In genomic region chr7:138663741-138664710, GRCh38 we compare ENCODE assay signal across 8 cellular contexts. TPM values are rescaled to one million over a fixed set of nuclear protein-coding genes. Genes with fewer than 3 reads are reported as not detected.
A peak's percentile ranks its signal among the peaks of the same experiment; 100 is the strongest.
DNase-seq lines count a peak whose midpoint lies in the region; ATAC-seq and TF ChIP-seq lines count a peak whose summit lies in the region.

No MANE protein-coding gene starts in this region.

- H3K27me3 ChIP-seq in kidney epithelial cell (ENCODE audit: control insufficient read depth, insufficient read depth, low read length): no peaks in the 10 kb centered on the region

- intact Hi-C loops in natural killer cell (cut with micrococcal nuclease): loop anchor here (10.0 kb wide), 1 partner anchor 59 kb away; no protein-coding TSS in a partner anchor

- no peak for TF ChIP-seq CTCF in natural killer cell (IDR thresholded peaks at IDR 0.05)
- no peak for TF ChIP-seq CTCF in astrocyte of the cerebellum (IDR thresholded peaks at IDR 0.05; ENCODE audit: low read depth, low read length, missing control alignments)
- TF ChIP-seq CTCF in kidney epithelial cell (IDR thresholded peaks at IDR 0.05; ENCODE audit: insufficient read depth, low read length, poor library complexity, severe bottlenecking): no peak

- ATAC-seq in natural killer cell (no peak), GM21723 (IDR thresholded peaks at IDR 0.05; ENCODE audit: unreplicated experiment) (no peak)
- ATAC-seq in natural killer cell treated with Interleukin-12 subunit alpha and Interleukin-12 subunit beta and Interleukin-15 and Interleukin-18, amount 100 ng/mL, for 72 hours: no peak
- no peak for ATAC-seq in stimulated activated naive CD8-positive, alpha-beta T cell treated with anti-CD3 and anti-CD28 coated beads, Interleukin-15, Interleukin-2, amounts not matched to agents 100 U/mL and 50 U/mL, for 24 hours

- H3K4me1 Mint-ChIP-seq in natural killer cell: peaks cover 0 to 11% of the 10 kb centered on the region in 2 donors
- H3K4me1 Mint-ChIP-seq in natural killer cell treated with Interleukin-12 subunit alpha and Interleukin-12 subunit beta and Interleukin-15 and Interleukin-18, amount 100 ng/mL, for 72 hours (ENCODE audit: low read depth in 2 of 2): peaks cover 2 to 10% of the 10 kb centered on the region in 2 donors

- H3K36me3 Mint-ChIP-seq in natural killer cell: no peaks in the 10 kb centered on the region
- H3K36me3 Mint-ChIP-seq in natural killer cell treated with Interleukin-12 subunit alpha and Interleukin-12 subunit beta and Interleukin-15 and Interleukin-18, amount 100 ng/mL, for 72 hours: no peaks in the 10 kb centered on the region

- H3K36me3 ChIP-seq in kidney epithelial cell (ENCODE audit: control insufficient read depth, insufficient read depth, low read length): no peaks in the 10 kb centered on the region

- no peak overlapping the region for H3K27ac Mint-ChIP-seq in natural killer cell
- no peak overlapping the region for H3K27ac Mint-ChIP-seq in natural killer cell treated with Interleukin-12 subunit alpha and Interleukin-12 subunit beta and Interleukin-15 and Interleukin-18, amount 100 ng/mL, for 72 hours

- H3K4me3 Mint-ChIP-seq in natural killer cell: peak overlapping the region; percentile 9
- no peak overlapping the region for H3K4me3 Mint-ChIP-seq in natural killer cell treated with Interleukin-12 subunit alpha and Interleukin-12 subunit beta and Interleukin-15 and Interleukin-18, amount 100 ng/mL, for 72 hours

- in situ Hi-C loops in astrocyte of the cerebellum (cut with HindIII; ENCODE audit: low sequenced_read_pairs): no loop called here

- H3K4me3 ChIP-seq in astrocyte of the cerebellum (ENCODE audit: low read depth, low read length) (peak overlapping the region; percentile 43), kidney epithelial cell (ENCODE audit: low read depth, low read length) (peak overlapping the region; percentile 46)

- DNase-seq in natural killer cell: no peak
- no peak for DNase-seq in natural killer cell treated with Interleukin-12 subunit alpha and Interleukin-12 subunit beta and Interleukin-15 and Interleukin-18, amount 100 ng/mL, for 72 hours (ENCODE audit: low spot score)
- DNase-seq in astrocyte of the cerebellum (ENCODE audit: low read depth): no peak
- peak; percentile 18 for DNase-seq in kidney epithelial cell (ENCODE audit: low read depth)
- DNase-seq in stimulated activated naive CD8-positive, alpha-beta T cell treated with anti-CD3 and anti-CD28 coated beads, Interleukin-15, Interleukin-2, amounts not matched to agents 100 U/mL and 50 U/mL, for 24 hours: peak; percentile 5
- no peak for DNase-seq in NCI-H1694 treated with DMSO at 0.1 percent for 48 hours (lab: John Stamatoyannopoulos, UW)
- DNase-seq in stimulated activated CD8-positive, alpha-beta memory T cell treated with anti-CD3 and anti-CD28 coated beads, Interleukin-4, amount 100 ng/mL, for 48 hours: no peak

- H3K27me3 Mint-ChIP-seq in natural killer cell (ENCODE audit: low read depth in 2 of 2): peaks cover 36 to 45% of the 10 kb centered on the region in 2 donors
- peaks cover 30 to 51% of the 10 kb centered on the region in 2 donors for H3K27me3 Mint-ChIP-seq in natural killer cell treated with Interleukin-12 subunit alpha and Interleukin-12 subunit beta and Interleukin-15 and Interleukin-18, amount 100 ng/mL, for 72 hours

- no peaks in the 10 kb centered on the region for H3K9me3 Mint-ChIP-seq in natural killer cell
- no peaks in the 10 kb centered on the region for H3K9me3 Mint-ChIP-seq in natural killer cell treated with Interleukin-12 subunit alpha and Interleukin-12 subunit beta and Interleukin-15 and Interleukin-18, amount 100 ng/mL, for 72 hours

RNA-seq across cellular contexts. Expression of gene SVOPL, which starts 37.1 kb away (rescaled TPM):
- total RNA-seq in natural killer cell (not detected), kidney epithelial cell (0.89 TPM in 1 of 2 replicates, not detected in the other)
- not detected for total RNA-seq in natural killer cell treated with Interleukin-12 subunit alpha and Interleukin-12 subunit beta and Interleukin-15 and Interleukin-18, amount 100 ng/mL, for 72 hours

Comparison
In these comparisons a context has a peak if more than half of its experiments do, and no peak if none do; other contexts are left out.
1. DNase-seq: peak in kidney epithelial cell (single experiment) and stimulated activated naive CD8-positive, alpha-beta T cell treated with anti-CD3 and anti-CD28 coated beads, Interleukin-15, Interleukin-2, amounts not matched to agents 100 U/mL and 50 U/mL, for 24 hours (single experiment); none in natural killer cell (single experiment), natural killer cell treated with Interleukin-12 subunit alpha and Interleukin-12 subunit beta and Interleukin-15 and Interleukin-18, amount 100 ng/mL, for 72 hours (single experiment), astrocyte of the cerebellum (single experiment), NCI-H1694 treated with DMSO at 0.1 percent for 48 hours (single experiment) and stimulated activated CD8-positive, alpha-beta memory T cell treated with anti-CD3 and anti-CD28 coated beads, Interleukin-4, amount 100 ng/mL, for 48 hours (single experiment).